26 cellular contexts compared by ENCODE assay signal in genomic region chr10:12742776-12743175, GRCh38.
A peak's percentile ranks its signal among the peaks of the same experiment; 100 is the strongest.
DNase-seq lines count a peak whose midpoint lies in the region; ATAC-seq, FAIRE-seq and TF ChIP-seq lines count a peak whose summit lies in the region.
"Had no signal": no experiment of that assay in that cellular context is flagged by ENCODE, and none has a peak within 500 bp of the region (broad histone marks: within the 10 kb centered on the region; RNA-seq: fewer than 3 reads in every experiment).

No MANE protein-coding gene starts in this region.

- RAD21 ChIA-PET in GM12878 (lab: Charles Lee; ENCODE audit: unreplicated experiment) = no interaction called here

- no peaks in the 10 kb centered on the region for H3K36me3 ChIP-seq in GM12878 (ENCODE audit: control insufficient read depth in 2 of 2, insufficient read depth in 2 of 2, low read length in 1 of 2)
- H3K36me3 ChIP-seq in uterus = no peaks in the 10 kb centered on the region
- H3K36me3 ChIP-seq in CD8-positive, alpha-beta memory T cell (ENCODE audit: insufficient read depth, low read length) = no peaks in the 10 kb centered on the region
- H3K36me3 ChIP-seq: heart left ventricle, left ventricle myocardium inferior, vagina had no signal

- intact Hi-C loops in GM12878 (cut with micrococcal nuclease; ENCODE audit: unreplicated experiment) = no loop called here
- intact Hi-C loops in uterus (cut with DNase I; ENCODE audit: low total_unique reads) = no loop called here
- intact Hi-C loops in activated naive CD4-positive, alpha-beta T cell treated with anti-CD3 and anti-CD28 coated beads for 36 hours (cut with micrococcal nuclease) = no loop called here

- H3K27ac ChIP-seq in GM12878 (ENCODE audit: control insufficient read depth, insufficient read depth) (no peak overlapping the region), uterus (no peak overlapping the region)
- H3K27ac ChIP-seq in CD8-positive, alpha-beta memory T cell (ENCODE audit: low read depth, low read length) = no peak overlapping the region

- peak overlapping the region; percentile 8 for H3K4me3 Mint-ChIP-seq in stimulated activated memory B cell treated with anti-CD40 and anti-IgM and Interleukin-4, amounts not matched to agents 10 μg/mL and 1 μg/mL and 100 μg/mL, for 72 hours
- H3K4me3 Mint-ChIP-seq in CD8-positive, alpha-beta memory T cell = no peak overlapping the region
- no peak overlapping the region for H3K4me3 Mint-ChIP-seq in activated naive CD4-positive, alpha-beta T cell treated with anti-CD3 and anti-CD28 coated beads for 36 hours
- H3K4me3 Mint-ChIP-seq: activated CD4-positive, alpha-beta T cell treated with anti-CD3 and anti-CD28 coated beads, Interleukin-2, amount 10 ng/mL, durations not matched to agents 24 days and 14 days; activated naive CD8-positive, alpha-beta T cell; activated T-cell treated with anti-CD3 and anti-CD28 coated beads, Interleukin-2, amount 50 U/mL, for 72 hours; CD4-positive, alpha-beta memory T cell; HFFc6; immature natural killer cell; mesothelial cell of epicardium; natural killer cell treated with Interleukin-12 subunit alpha and Interleukin-12 subunit beta and Interleukin-15 and Interleukin-18, amount 100 ng/mL, for 72 hours had no signal

- H3K27me3 ChIP-seq in GM12878 (replicated peaks in 1 of 2; ENCODE audit: control insufficient read depth in 2 of 2, insufficient read depth in 2 of 2, low read length in 1 of 2) = no peaks in the 10 kb centered on the region
- no peaks in the 10 kb centered on the region for H3K27me3 ChIP-seq in uterus
- H3K27me3 ChIP-seq in CD8-positive, alpha-beta memory T cell (ENCODE audit: insufficient read depth, low read length, poor library complexity, severe bottlenecking) = no peaks in the 10 kb centered on the region
- H3K27me3 ChIP-seq: heart left ventricle, vagina had no signal

- no peak overlapping the region for H2AFZ ChIP-seq in GM12878 (ENCODE audit: control insufficient read depth, low read depth, low read length)
- H2AFZ ChIP-seq: parathyroid adenoma had no signal

- H3K9ac ChIP-seq in GM12878 (ENCODE audit: control insufficient read depth, insufficient read depth, low read length) = no peak overlapping the region
- H3K9ac ChIP-seq: parathyroid adenoma had no signal

- H3K27ac Mint-ChIP-seq in stimulated activated memory B cell treated with anti-CD40 and anti-IgM and Interleukin-4, amounts not matched to agents 10 μg/mL and 1 μg/mL and 100 μg/mL, for 72 hours = peak overlapping the region; percentile 71
- H3K27ac Mint-ChIP-seq in CD8-positive, alpha-beta memory T cell = peak overlapping the region in 1 of 8 donors; percentile 89
- no peak overlapping the region for H3K27ac Mint-ChIP-seq in activated naive CD4-positive, alpha-beta T cell treated with anti-CD3 and anti-CD28 coated beads for 36 hours
- H3K27ac Mint-ChIP-seq: activated CD4-positive, alpha-beta T cell treated with anti-CD3 and anti-CD28 coated beads, Interleukin-2, amount 10 ng/mL, durations not matched to agents 24 days and 14 days; activated naive CD8-positive, alpha-beta T cell; activated T-cell treated with anti-CD3 and anti-CD28 coated beads, Interleukin-2, amount 50 U/mL, for 72 hours; HFFc6; mesothelial cell of epicardium had no signal

- TF ChIP-seq CTCF in NB4 (IDR thresholded peaks at IDR 0.05; ENCODE audit: low read depth, low read length) (no peak), GM12878 (IDR thresholded peaks at IDR 0.05 in 2 of 3, conservative IDR thresholded peaks at IDR 0.05 in 1 of 3; ENCODE audit: control insufficient read depth in 2 of 3, extremely low read depth in 1 of 3, insufficient read depth in 1 of 3, low read depth in 3 of 3, low read length in 3 of 3) (no peak), uterus (IDR thresholded peaks at IDR 0.05) (no peak)

- H4K20me1 ChIP-seq in GM12878 (ENCODE audit: control insufficient read depth, insufficient read depth) = no peaks in the 10 kb centered on the region

- TF ChIP-seq RAD21 in GM12878 (IDR thresholded peaks at IDR 0.05; ENCODE audit: insufficient read depth, low read depth, low read length) = no peak

- TF ChIP-seq POLR2A in NB4 (IDR thresholded peaks at IDR 0.05; ENCODE audit: extremely low read depth, insufficient read length) = no peak
- no peak for TF ChIP-seq POLR2A in GM12878 (IDR thresholded peaks at IDR 0.05; ENCODE audit: low read depth, low read length)
- no peak for TF ChIP-seq POLR2A in uterus (IDR thresholded peaks at IDR 0.05)

- peaks cover 10% of the 10 kb centered on the region for H3K36me3 Mint-ChIP-seq in stimulated activated memory B cell treated with anti-CD40 and anti-IgM and Interleukin-4, amounts not matched to agents 10 μg/mL and 1 μg/mL and 100 μg/mL, for 72 hours
- peaks cover 0 to 3% (median 0%) of the 10 kb centered on the region in 3 donors for H3K36me3 Mint-ChIP-seq in CD8-positive, alpha-beta memory T cell
- H3K36me3 Mint-ChIP-seq in activated naive CD4-positive, alpha-beta T cell treated with anti-CD3 and anti-CD28 coated beads for 36 hours (ENCODE audit: low read depth) = no peaks in the 10 kb centered on the region
- H3K36me3 Mint-ChIP-seq: CD4-positive, alpha-beta memory T cell; immature natural killer cell; mesothelial cell of epicardium; natural killer cell treated with Interleukin-12 subunit alpha and Interleukin-12 subunit beta and Interleukin-15 and Interleukin-18, amount 100 ng/mL, for 72 hours had no signal

- H3K4me1 ChIP-seq in GM12878 (ENCODE audit: control insufficient read depth, insufficient read depth, low read length) (no peaks in the 10 kb centered on the region), uterus (no peaks in the 10 kb centered on the region)
- no peaks in the 10 kb centered on the region for H3K4me1 ChIP-seq in CD8-positive, alpha-beta memory T cell (ENCODE audit: insufficient read depth, low read length)
- H3K4me1 ChIP-seq: parathyroid adenoma had no signal

- ATAC-seq in GM21423 (IDR thresholded peaks at IDR 0.05; ENCODE audit: unreplicated experiment) = peak; percentile 62
- no peak for ATAC-seq in GM12878
- peak; percentile 87 for ATAC-seq in stimulated activated memory B cell treated with anti-CD40 and anti-IgM and Interleukin-4, amounts not matched to agents 10 μg/mL and 1 μg/mL and 100 μg/mL, for 72 hours
- ATAC-seq: activated T-cell treated with anti-CD3 and anti-CD28 coated beads, Interleukin-2, amount 50 U/mL, for 72 hours; heart left ventricle; natural killer cell treated with Interleukin-12 subunit alpha and Interleukin-12 subunit beta and Interleukin-15 and Interleukin-18, amount 100 ng/mL, for 72 hours had no signal

- H3K9me3 ChIP-seq in GM12878 (replicated peaks; ENCODE audit: control insufficient read depth, insufficient read depth, low read length) (no peaks in the 10 kb centered on the region), uterus (no peaks in the 10 kb centered on the region)
- no peaks in the 10 kb centered on the region for H3K9me3 ChIP-seq in CD8-positive, alpha-beta memory T cell (ENCODE audit: low read length)
- H3K9me3 ChIP-seq: heart left ventricle, left ventricle myocardium inferior, vagina had no signal

- FAIRE-seq in GM12878 (lab: Jason Lieb, UNC) = no peak
- FAIRE-seq: astrocyte had no signal

- 78% methylated on average over 10 of the region's 10 CpGs for WGBS in GM12878 (ENCODE audit: insufficient coverage, insufficient replicate concordance, low lambda C conversion rate, missing lambda C conversion rate)

- POLR2A ChIA-PET in GM12878 (lab: Charles Lee) = no interaction called here
- POLR2A ChIA-PET in CD8-positive, alpha-beta memory T cell (lab: Charles Lee) = no interaction called here

- BruUV-seq in GM12878 (replicated peaks; lab: Mats Ljungman, UMichigan) = no TSS peak

- DNase-seq in NB4 (ENCODE audit: low read depth) = peak; percentile 62
- DNase-seq in GM12878 (ENCODE audit: low read depth, low spot score) = peak; percentile 7
- no peak for DNase-seq in uterus
- DNase-seq in CD8-positive, alpha-beta memory T cell = no peak
- DNase-seq in activated naive CD4-positive, alpha-beta T cell treated with anti-CD3 and anti-CD28 coated beads for 36 hours = no peak
- DNase-seq: activated CD4-positive, alpha-beta T cell treated with anti-CD3 and anti-CD28 coated beads, Interleukin-2, amount 10 ng/mL, durations not matched to agents 24 days and 14 days; activated T-cell treated with anti-CD3 and anti-CD28 coated beads, Interleukin-2, amount 50 U/mL, for 72 hours; CD4-positive, alpha-beta memory T cell; DMS53; GDM1; heart left ventricle; HFFc6; immature natural killer cell; left ventricle myocardium inferior; NCI-H2171 treated with DMSO at 0.1 percent for 48 hours; NCI-H526 treated with DMSO at 0.1 percent for 48 hours; Right ventricle myocardium superior; T-helper 1 cell had no signal

- H3K4me3 ChIP-seq in NB4 (ENCODE audit: low read depth, low read length) = no peak overlapping the region
- H3K4me3 ChIP-seq in GM12878 = no peak overlapping the region
- H3K4me3 ChIP-seq in uterus = no peak overlapping the region
- no peak overlapping the region for H3K4me3 ChIP-seq in CD8-positive, alpha-beta memory T cell (ENCODE audit: low read length)
- H3K4me3 ChIP-seq: heart left ventricle, left ventricle myocardium inferior, vagina had no signal

- H3K79me2 ChIP-seq in GM12878 (ENCODE audit: control insufficient read depth, insufficient read depth, low read length) = no peaks in the 10 kb centered on the region
- H3K79me2 ChIP-seq: parathyroid adenoma had no signal

- CTCF ChIA-PET in GM12878 (lab: Yijun Ruan, JAX) = interaction anchor here (0.6 to 1.6 kb wide), 5 partner anchors 12 to 753 kb away, joined by 3 read pairs; no protein-coding TSS in a partner anchor
- CTCF ChIA-PET in CD8-positive, alpha-beta memory T cell (lab: Charles Lee) = interaction anchor here (1.0 kb wide), 1 partner anchor 40 kb away, joined by 3 read pairs; no protein-coding TSS in a partner anchor
- CTCF ChIA-PET in activated naive CD4-positive, alpha-beta T cell treated with anti-CD3 and anti-CD28 coated beads for 36 hours (lab: Charles Lee) = interaction anchor here (1.2 kb wide), 2 partner anchors 8 to 39 kb away, joined by 3 to 4 read pairs; no protein-coding TSS in a partner anchor

- no peaks in the 10 kb centered on the region for H3K27me3 Mint-ChIP-seq in stimulated activated memory B cell treated with anti-CD40 and anti-IgM and Interleukin-4, amounts not matched to agents 10 μg/mL and 1 μg/mL and 100 μg/mL, for 72 hours
- no peaks in the 10 kb centered on the region for H3K27me3 Mint-ChIP-seq in CD8-positive, alpha-beta memory T cell
- no peaks in the 10 kb centered on the region for H3K27me3 Mint-ChIP-seq in activated naive CD4-positive, alpha-beta T cell treated with anti-CD3 and anti-CD28 coated beads for 36 hours (ENCODE audit: low read depth)
- H3K27me3 Mint-ChIP-seq: activated CD4-positive, alpha-beta T cell treated with anti-CD3 and anti-CD28 coated beads, Interleukin-2, amount 10 ng/mL, durations not matched to agents 24 days and 14 days; activated naive CD8-positive, alpha-beta T cell; CD4-positive, alpha-beta memory T cell; natural killer cell treated with Interleukin-12 subunit alpha and Interleukin-12 subunit beta and Interleukin-15 and Interleukin-18, amount 100 ng/mL, for 72 hours had no signal

- in situ Hi-C loops in GM12878 (cut with MboI) = no loop called here

- SMC1A ChIA-PET in GM12878 (lab: Charles Lee; ENCODE audit: uncharacterized antibody, unreplicated experiment) = no interaction called here

- H3K9me3 Mint-ChIP-seq in stimulated activated memory B cell treated with anti-CD40 and anti-IgM and Interleukin-4, amounts not matched to agents 10 μg/mL and 1 μg/mL and 100 μg/mL, for 72 hours = no peaks in the 10 kb centered on the region
- H3K9me3 Mint-ChIP-seq in CD8-positive, alpha-beta memory T cell = no peaks in the 10 kb centered on the region
- H3K9me3 Mint-ChIP-seq in activated naive CD4-positive, alpha-beta T cell treated with anti-CD3 and anti-CD28 coated beads for 36 hours = no peaks in the 10 kb centered on the region
- H3K9me3 Mint-ChIP-seq: activated CD4-positive, alpha-beta T cell treated with anti-CD3 and anti-CD28 coated beads, Interleukin-2, amount 10 ng/mL, durations not matched to agents 24 days and 14 days; activated T-cell treated with anti-CD3 and anti-CD28 coated beads, Interleukin-2, amount 50 U/mL, for 72 hours; CD4-positive, alpha-beta memory T cell; HFFc6; immature natural killer cell; mesothelial cell of epicardium; natural killer cell treated with Interleukin-12 subunit alpha and Interleukin-12 subunit beta and Interleukin-15 and Interleukin-18, amount 100 ng/mL, for 72 hours had no signal

- H3K4me1 Mint-ChIP-seq in stimulated activated memory B cell treated with anti-CD40 and anti-IgM and Interleukin-4, amounts not matched to agents 10 μg/mL and 1 μg/mL and 100 μg/mL, for 72 hours = peaks cover 45% of the 10 kb centered on the region
- peaks cover 0 to 3% (median 0%) of the 10 kb centered on the region in 3 donors for H3K4me1 Mint-ChIP-seq in CD8-positive, alpha-beta memory T cell
- no peaks in the 10 kb centered on the region for H3K4me1 Mint-ChIP-seq in activated naive CD4-positive, alpha-beta T cell treated with anti-CD3 and anti-CD28 coated beads for 36 hours (ENCODE audit: low read depth)
- H3K4me1 Mint-ChIP-seq: mesothelial cell of epicardium had no signal

- TF ChIP-seq EP300 in GM12878 (IDR thresholded peaks at IDR 0.05; ENCODE audit: borderline replicate concordance in 1 of 2, control insufficient read depth in 1 of 2, low read depth in 2 of 2, low read length in 2 of 2) = no peak

- no peak overlapping the region for H3K4me2 ChIP-seq in GM12878 (ENCODE audit: control insufficient read depth, insufficient read depth)

Comparison
In these comparisons a context has a peak if more than half of its experiments do, and no peak if none do; other contexts are left out.
1. DNase-seq: peak in NB4 (single experiment) and GM12878 (single experiment); none in uterus (0 of 2), CD8-positive, alpha-beta memory T cell (0 of 5) and activated naive CD4-positive, alpha-beta T cell treated with anti-CD3 and anti-CD28 coated beads for 36 hours (single experiment).